In the genomic region with DNA sequence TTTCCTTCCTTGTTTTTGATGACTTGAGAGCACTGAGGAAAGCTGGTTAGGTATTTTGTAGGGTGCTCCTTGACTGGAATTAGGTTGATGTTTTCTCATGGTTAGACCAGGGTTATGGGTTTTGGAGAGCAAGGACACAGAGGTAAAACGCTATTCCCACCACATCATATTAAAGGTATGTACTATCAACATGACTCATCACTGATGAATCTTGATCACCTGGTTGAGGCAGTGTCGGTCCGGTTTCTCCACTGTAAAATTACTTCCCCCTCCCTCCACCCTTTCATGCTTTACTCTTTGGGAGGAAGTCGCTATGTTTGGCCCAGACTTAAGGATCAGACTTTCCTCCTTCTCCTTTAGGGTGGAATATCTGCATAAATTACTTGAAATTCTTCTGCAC, we compare ENCODE assay signal across 1 cellular context.
TF ChIP-seq lines count a peak whose summit lies in the region.

No MANE protein-coding gene starts in this region.

TF ChIP-seq in GM23338, 12 proteins besides CTCF, POLR2A, EP300 and RAD21 (continued from another document):
- TF ChIP-seq, protein P1, sequence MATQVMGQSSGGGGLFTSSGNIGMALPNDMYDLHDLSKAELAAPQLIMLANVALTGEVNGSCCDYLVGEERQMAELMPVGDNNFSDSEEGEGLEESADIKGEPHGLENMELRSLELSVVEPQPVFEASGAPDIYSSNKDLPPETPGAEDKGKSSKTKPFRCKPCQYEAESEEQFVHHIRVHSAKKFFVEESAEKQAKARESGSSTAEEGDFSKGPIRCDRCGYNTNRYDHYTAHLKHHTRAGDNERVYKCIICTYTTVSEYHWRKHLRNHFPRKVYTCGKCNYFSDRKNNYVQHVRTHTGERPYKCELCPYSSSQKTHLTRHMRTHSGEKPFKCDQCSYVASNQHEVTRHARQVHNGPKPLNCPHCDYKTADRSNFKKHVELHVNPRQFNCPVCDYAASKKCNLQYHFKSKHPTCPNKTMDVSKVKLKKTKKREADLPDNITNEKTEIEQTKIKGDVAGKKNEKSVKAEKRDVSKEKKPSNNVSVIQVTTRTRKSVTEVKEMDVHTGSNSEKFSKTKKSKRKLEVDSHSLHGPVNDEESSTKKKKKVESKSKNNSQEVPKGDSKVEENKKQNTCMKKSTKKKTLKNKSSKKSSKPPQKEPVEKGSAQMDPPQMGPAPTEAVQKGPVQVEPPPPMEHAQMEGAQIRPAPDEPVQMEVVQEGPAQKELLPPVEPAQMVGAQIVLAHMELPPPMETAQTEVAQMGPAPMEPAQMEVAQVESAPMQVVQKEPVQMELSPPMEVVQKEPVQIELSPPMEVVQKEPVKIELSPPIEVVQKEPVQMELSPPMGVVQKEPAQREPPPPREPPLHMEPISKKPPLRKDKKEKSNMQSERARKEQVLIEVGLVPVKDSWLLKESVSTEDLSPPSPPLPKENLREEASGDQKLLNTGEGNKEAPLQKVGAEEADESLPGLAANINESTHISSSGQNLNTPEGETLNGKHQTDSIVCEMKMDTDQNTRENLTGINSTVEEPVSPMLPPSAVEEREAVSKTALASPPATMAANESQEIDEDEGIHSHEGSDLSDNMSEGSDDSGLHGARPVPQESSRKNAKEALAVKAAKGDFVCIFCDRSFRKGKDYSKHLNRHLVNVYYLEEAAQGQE (IDR thresholded peaks at IDR 0.05; ENCODE audit: unreplicated experiment), result no peak
- TF ChIP-seq EZH2 (IDR thresholded peaks at IDR 0.05; ENCODE audit: low read depth, unreplicated experiment) (no peak), EZH2phosphoT487 (IDR thresholded peaks at IDR 0.05; ENCODE audit: unreplicated experiment) (no peak), ZNF331 (CRISPR knock-in tag; IDR thresholded peaks at IDR 0.05; ENCODE audit: low read depth) (no peak), STAT1 (IDR thresholded peaks at IDR 0.05; ENCODE audit: unreplicated experiment) (no peak), POLR2AphosphoS5 (IDR thresholded peaks at IDR 0.05; ENCODE audit: low read depth) (no peak), ZNF114 (CRISPR knock-in tag; IDR thresholded peaks at IDR 0.05) (no peak)
